Comparison of ENCODE assay signal across 8 cellular contexts in the genomic region with DNA sequence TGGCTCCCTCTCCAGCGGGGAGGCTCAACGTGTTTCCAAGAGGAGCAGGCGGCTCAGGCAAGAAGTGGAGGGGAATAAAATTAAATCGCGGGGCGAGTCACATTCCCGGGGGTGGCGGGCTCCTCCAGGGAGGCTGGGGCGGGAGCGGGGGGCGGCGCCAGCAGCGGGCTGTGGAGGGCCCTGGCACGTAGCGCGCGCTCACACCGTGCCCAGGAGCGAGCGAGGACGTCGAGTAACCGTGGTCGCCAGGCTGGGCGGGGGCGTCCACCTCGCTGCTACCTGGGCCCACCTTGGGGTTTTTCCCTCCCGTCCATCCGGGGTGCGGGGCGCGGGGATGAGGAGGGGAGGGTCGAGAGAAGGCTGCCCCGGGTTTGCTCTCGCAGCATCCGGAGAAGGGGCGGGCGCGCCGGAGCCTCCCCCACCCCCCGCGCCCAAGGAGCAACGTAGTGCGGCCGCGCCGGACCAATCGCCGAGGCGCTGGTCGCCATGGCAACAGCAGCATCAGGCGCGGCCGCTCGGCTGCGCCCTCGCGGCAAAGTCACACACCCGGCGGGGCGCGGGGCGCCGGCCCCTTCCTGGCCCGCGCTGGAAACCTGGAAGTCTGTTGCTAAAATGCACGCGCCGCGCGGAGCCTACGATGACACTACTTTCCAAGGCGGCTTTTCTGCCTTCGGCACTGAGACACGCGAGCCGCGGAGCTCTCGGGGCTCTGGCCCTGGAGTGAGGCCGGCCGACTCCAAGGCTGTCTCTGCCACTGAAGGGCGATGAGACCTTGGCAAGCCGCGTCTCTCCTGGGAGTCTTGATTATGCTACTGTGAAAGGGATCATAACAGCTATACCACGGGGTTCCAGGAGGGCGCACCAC. TPM values are rescaled to one million over a fixed set of nuclear protein-coding genes. Genes with fewer than 3 reads are reported as not detected.
DNase-seq lines count a peak whose midpoint lies in the region; ATAC-seq, FAIRE-seq and TF ChIP-seq lines count a peak whose summit lies in the region.

A gene (minus strand): TSS at position 388 of the 865 bp plus-strand sequence. CDS start 415 bp downstream, outside the sequence.

- H3K27ac Mint-ChIP-seq in activated T-cell treated with anti-CD3 and anti-CD28 coated beads, Interleukin-2, amount 50 U/mL, for 72 hours = no peak within 1 kb of the TSS

- H3K27me3 Mint-ChIP-seq in activated T-cell treated with anti-CD3 and anti-CD28 coated beads, Interleukin-2, amount 50 U/mL, for 72 hours (ENCODE audit: low read depth) = peaks cover 18% of the 10 kb centered on the region

- DNase-seq in EH (ENCODE audit: low read depth) (peak; percentile 25), NCI-H2171 (lab: John Stamatoyannopoulos, UW) (peak; percentile 36), frontal cortex (ENCODE audit: low spot score in 2 of 2) (peak; percentile 82 to 87), occipital lobe (lab: John Stamatoyannopoulos, UW) (peak; percentile 74), NCI-H446 treated with DMSO at 0.1 percent for 48 hours (lab: John Stamatoyannopoulos, UW) (no peak)
- DNase-seq in activated T-cell treated with anti-CD3 and anti-CD28 coated beads, Interleukin-2, amount 50 U/mL, for 72 hours = peak; percentile 76 to 83

- ATAC-seq in GM21825 (IDR thresholded peaks at IDR 0.05; ENCODE audit: unreplicated experiment) = peak; percentile 62
- ATAC-seq in activated T-cell treated with anti-CD3 and anti-CD28 coated beads, Interleukin-2, amount 50 U/mL, for 72 hours (replicated peaks in 1 of 2) = peak; percentile 78 to 86

- no peaks in the 10 kb centered on the region for H3K9me3 Mint-ChIP-seq in activated T-cell treated with anti-CD3 and anti-CD28 coated beads, Interleukin-2, amount 50 U/mL, for 72 hours

- peaks cover 33% of the 10 kb centered on the region for H3K4me1 Mint-ChIP-seq in activated T-cell treated with anti-CD3 and anti-CD28 coated beads, Interleukin-2, amount 50 U/mL, for 72 hours (ENCODE audit: low read depth)

- H3K4me3 Mint-ChIP-seq in activated T-cell treated with anti-CD3 and anti-CD28 coated beads, Interleukin-2, amount 50 U/mL, for 72 hours = peak within 1 kb of the TSS; percentile 77 to 89

- FAIRE-seq in frontal cortex (lab: Jason Lieb, UNC) = no peak

- H3K36me3 Mint-ChIP-seq in activated T-cell treated with anti-CD3 and anti-CD28 coated beads, Interleukin-2, amount 50 U/mL, for 72 hours (ENCODE audit: insufficient read depth in 2 of 2) = no peaks in the 10 kb centered on the region

- no peak for TF ChIP-seq CTCF in subcutaneous adipose tissue (IDR thresholded peaks at IDR 0.05; ENCODE audit: low read depth)

RNA-seq across cellular contexts. Expression of the gene that starts here (rescaled TPM):
- 10 to 100 TPM; 31.2 to 53.5 TPM for total RNA-seq in activated T-cell treated with anti-CD3 and anti-CD28 coated beads, Interleukin-2, amount 50 U/mL, for 72 hours
- 14.3 TPM for total RNA-seq in frontal cortex
- total RNA-seq in occipital lobe = 14.3 TPM
- 10 to 100 TPM; 44.3 to 99.1 (median 51.8) TPM for total RNA-seq in subcutaneous adipose tissue
